Comparison of ENCODE assay signal across 8 cellular contexts in the genomic region with DNA sequence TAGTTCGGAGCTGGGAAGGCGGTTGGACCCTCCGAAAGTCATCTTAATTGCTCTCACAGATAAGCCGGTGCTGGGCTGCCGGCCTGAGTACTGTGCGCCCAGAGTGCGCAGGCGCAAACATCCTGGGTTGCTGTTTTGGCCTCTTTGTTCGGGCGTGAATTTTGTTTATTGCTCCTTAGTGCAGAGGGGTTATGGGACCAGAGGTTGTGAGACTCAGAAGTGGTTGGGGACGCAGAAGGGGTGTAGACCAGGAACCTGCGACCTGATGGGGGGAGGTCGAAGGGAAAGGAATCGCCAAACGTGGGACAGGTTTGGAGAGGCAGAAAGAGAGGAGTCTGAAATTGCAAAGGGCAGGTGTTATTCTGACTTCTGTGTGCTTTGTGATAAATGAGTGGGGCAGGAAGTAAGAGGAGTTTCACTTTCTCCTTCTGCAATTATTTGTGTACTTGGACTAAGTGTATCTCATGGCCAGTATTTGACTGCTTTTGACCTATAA.
A peak's percentile ranks its signal among the peaks of the same experiment; 100 is the strongest.
DNase-seq lines count a peak whose midpoint lies in the region; ATAC-seq lines count a peak whose summit lies in the region.

No MANE protein-coding gene starts in this region.

- H3K4me3 ChIP-seq in mucosa of rectum (ENCODE audit: low read length in 2 of 2) = peak overlapping the region; percentile 95 to 97

- peak; percentile 90 for DNase-seq in activated effector memory CD4-positive, alpha-beta T cell treated with anti-CD3 and anti-CD28 coated beads, Interleukin-2, amount 50 U/mL, for 16 hours
- DNase-seq in activated effector memory CD4-positive, alpha-beta T cell treated with Interleukin-2 at 50 U/mL for 16 hours = no peak
- DNase-seq in NCI-H345 (lab: John Stamatoyannopoulos, UW) = peak; percentile 100
- DNase-seq in activated CD4-positive, alpha-beta T cell treated with anti-CD3 and anti-CD28 coated beads, Interleukin-2, amount 50 U/mL, for 48 hours = peak; percentile 68 to 74
- peak; percentile 48 for DNase-seq in epithelial cell of prostate (ENCODE audit: low read depth, low spot score)
- DNase-seq in stimulated activated naive CD8-positive, alpha-beta T cell treated with anti-CD3 and anti-CD28 coated beads, Interleukin-15, Interleukin-2, amounts not matched to agents 100 U/mL and 50 U/mL, for 24 hours = peak; percentile 75

- H3K27ac ChIP-seq in epithelial cell of prostate (peak overlapping the region; percentile 86), mucosa of rectum (ENCODE audit: low read depth in 2 of 2, low read length in 2 of 2) (peak overlapping the region; percentile 93 to 96)

- H3K9me3 ChIP-seq in mucosa of rectum (ENCODE audit: control insufficient read depth in 2 of 2, low read length in 2 of 2) = no peaks in the 10 kb centered on the region

- H3K36me3 ChIP-seq in mucosa of rectum (ENCODE audit: control insufficient read depth in 2 of 2, insufficient read depth in 2 of 2, low read length in 2 of 2) = no peaks in the 10 kb centered on the region

- ATAC-seq in HG02885 (IDR thresholded peaks at IDR 0.05; ENCODE audit: poor library complexity, unreplicated experiment) = peak; percentile 59
- ATAC-seq in stimulated activated naive CD8-positive, alpha-beta T cell treated with anti-CD3 and anti-CD28 coated beads, Interleukin-15, Interleukin-2, amounts not matched to agents 100 U/mL and 50 U/mL, for 24 hours = peak; percentile 60

- peak overlapping the region; percentile 83 to 91 for H3K9ac ChIP-seq in mucosa of rectum (ENCODE audit: low read depth in 1 of 2, low read length in 2 of 2)

- peaks cover 5 to 8% of the 10 kb centered on the region in 2 donors for H3K4me1 ChIP-seq in mucosa of rectum (ENCODE audit: control insufficient read depth in 2 of 2, insufficient read depth in 2 of 2, low read length in 2 of 2)

- no peaks in the 10 kb centered on the region for H3K27me3 ChIP-seq in mucosa of rectum (ENCODE audit: control insufficient read depth in 2 of 2, insufficient read depth in 2 of 2, low read length in 2 of 2)
